1 cellular context compared by ENCODE assay signal in genomic region chr9:34190996-34191892, GRCh38.
A peak's percentile ranks its signal among the peaks of the same experiment; 100 is the strongest.
TF ChIP-seq lines count a peak whose summit lies in the region.

No MANE protein-coding gene starts in this region.

TF ChIP-seq in HepG2, 621 proteins besides CTCF, POLR2A, EP300 and RAD21 (continued from another document):
- TF ChIP-seq GLMP (CRISPR knock-in tag; IDR thresholded peaks at IDR 0.05; ENCODE audit: borderline replicate concordance): no peak
- TF ChIP-seq SOX5 (CRISPR knock-in tag; IDR thresholded peaks at IDR 0.05; ENCODE audit: borderline replicate concordance): peak; percentile 29; the same call in 1 of the 2 replicates
- TF ChIP-seq ZNF329 (CRISPR knock-in tag; IDR thresholded peaks at IDR 0.05; ENCODE audit: low read depth): no peak
- no peak for TF ChIP-seq SATB2 (CRISPR knock-in tag; IDR thresholded peaks at IDR 0.05)
- no peak; the same call in 1 of the 2 replicates for TF ChIP-seq HNF4G (IDR thresholded peaks at IDR 0.05; ENCODE audit: borderline replicate concordance, low read depth, low read length)
- TF ChIP-seq HNF4G (CRISPR knock-in tag; IDR thresholded peaks at IDR 0.05; ENCODE audit: borderline replicate concordance, low read depth): no peak
- TF ChIP-seq TP53 (CRISPR knock-in tag; conservative IDR thresholded peaks at IDR 0.05): no peak
- TF ChIP-seq ZNF296 (CRISPR knock-in tag; conservative IDR thresholded peaks at IDR 0.05): no peak
- no peak for TF ChIP-seq MBNL3 (CRISPR knock-in tag; conservative IDR thresholded peaks at IDR 0.05)
- no peak for TF ChIP-seq ZNF850 (CRISPR knock-in tag; conservative IDR thresholded peaks at IDR 0.05)
